ENCODE assay signal across 8 cellular contexts in genomic region chr22:36425977-36426523, GRCh38. TPM values are rescaled to one million over a fixed set of nuclear protein-coding genes. Genes with fewer than 3 reads are reported as not detected.
DNase-seq lines count a peak whose midpoint lies in the region; ATAC-seq, FAIRE-seq and TF ChIP-seq lines count a peak whose summit lies in the region.

No MANE protein-coding gene starts in this region.

- TF ChIP-seq RAD21 in A549 (conservative IDR thresholded peaks at IDR 0.05 in 1 of 2, IDR thresholded peaks at IDR 0.05 in 1 of 2): no peak

- H3K4me2 ChIP-seq in A549: peak overlapping the region; percentile 31; the same call in 2 of the 3 replicates

- ATAC-seq in A549: peak; percentile 90 to 93
- peak; percentile 64 for ATAC-seq in activated CD8-positive, alpha-beta T cell treated with anti-CD3 and anti-CD28 coated beads for 36 hours
- ATAC-seq in GM21786 (IDR thresholded peaks at IDR 0.05; ENCODE audit: unreplicated experiment): no peak
- ATAC-seq in GM18520 (IDR thresholded peaks at IDR 0.05; ENCODE audit: unreplicated experiment): no peak

- TF ChIP-seq EP300 in A549 (IDR thresholded peaks at IDR 0.05): no peak

- CTCF ChIA-PET in A549 (lab: Yijun Ruan, JAX): no interaction called here
- CTCF ChIA-PET in activated CD8-positive, alpha-beta T cell treated with anti-CD3 and anti-CD28 coated beads for 36 hours (lab: Charles Lee): interaction anchor here (1.7 kb wide), 1 partner anchor 45 kb away, joined by 4 read pairs; no protein-coding TSS in a partner anchor

- H3K27ac ChIP-seq in A549: peak overlapping the region; percentile 56 to 82

- FAIRE-seq in A549 (lab: Jason Lieb, UNC) (no peak), GM19239 (lab: Jason Lieb, UNC) (peak; percentile 37)

- no peaks in the 10 kb centered on the region for H3K9me3 Mint-ChIP-seq in activated CD8-positive, alpha-beta T cell treated with anti-CD3 and anti-CD28 coated beads for 36 hours

- peaks cover 29% of the 10 kb centered on the region for H3K4me1 Mint-ChIP-seq in activated CD8-positive, alpha-beta T cell treated with anti-CD3 and anti-CD28 coated beads for 36 hours (ENCODE audit: low read depth)

- WGBS in A549 (ENCODE audit: missing lambda C conversion rate): 80% methylated on average over 1 of the region's 2 CpGs

- no peak for TF ChIP-seq CTCF in A549 (IDR thresholded peaks at IDR 0.05)
- no peak for TF ChIP-seq CTCF in activated CD8-positive, alpha-beta T cell treated with anti-CD3 and anti-CD28 coated beads for 36 hours (IDR thresholded peaks at IDR 0.05)

- H3K36me3 Mint-ChIP-seq in activated CD8-positive, alpha-beta T cell treated with anti-CD3 and anti-CD28 coated beads for 36 hours (ENCODE audit: low read depth): no peaks in the 10 kb centered on the region

- no peak overlapping the region for H3K4me3 ChIP-seq in A549

- peak in 1 of 2 experiments; percentile 53 for DNase-seq in A549 (ENCODE audit: low read depth in 1 of 2, low spot score in 1 of 2)
- DNase-seq in GM19239 (ENCODE audit: insufficient read length, low spot score): no peak
- DNase-seq in activated CD8-positive, alpha-beta T cell treated with anti-CD3 and anti-CD28 coated beads for 36 hours: no peak
- DNase-seq in left kidney (ENCODE audit: low read depth, low spot score): peak; percentile 94
- no peak for DNase-seq in NCI-H226
- DNase-seq in activated naive CD4-positive, alpha-beta T cell treated with anti-CD3 and anti-CD28 coated beads, Interleukin-2, amount 50 U/mL, for 16 hours: no peak

- TF ChIP-seq POLR2A in A549 (IDR thresholded peaks at IDR 0.05; ENCODE audit: low read length): no peak

- intact Hi-C loops in activated CD8-positive, alpha-beta T cell treated with anti-CD3 and anti-CD28 coated beads for 36 hours (cut with micrococcal nuclease): no loop called here

- no peaks in the 10 kb centered on the region for H3K9me3 ChIP-seq in A549

- H3K27me3 Mint-ChIP-seq in activated CD8-positive, alpha-beta T cell treated with anti-CD3 and anti-CD28 coated beads for 36 hours: no peaks in the 10 kb centered on the region

- POLR2A ChIA-PET in A549 (lab: Yijun Ruan, JAX): interaction anchor here (0.7 kb wide), 1 partner anchor 30 kb away, joined by 3 read pairs; no protein-coding TSS in a partner anchor
- POLR2A ChIA-PET in activated CD8-positive, alpha-beta T cell treated with anti-CD3 and anti-CD28 coated beads for 36 hours (lab: Charles Lee): interaction anchor here (0.6 to 2.5 kb wide), 4 partner anchors 13 to 47 kb away, joined by 3 to 6 read pairs (median 4); no protein-coding TSS in a partner anchor

- peaks cover 19% of the 10 kb centered on the region for H3K4me1 ChIP-seq in A549

- peak overlapping the region; percentile 72 for H3K27ac Mint-ChIP-seq in activated CD8-positive, alpha-beta T cell treated with anti-CD3 and anti-CD28 coated beads for 36 hours

- no peak overlapping the region for H3K4me3 Mint-ChIP-seq in activated CD8-positive, alpha-beta T cell treated with anti-CD3 and anti-CD28 coated beads for 36 hours

TF ChIP-seq in A549, 52 proteins besides CTCF, POLR2A, EP300 and RAD21:
- TF ChIP-seq REST (IDR thresholded peaks at IDR 0.05) (no peak), HDAC2 (IDR thresholded peaks at IDR 0.05) (no peak), ATOH8 (CRISPR knock-in tag; IDR thresholded peaks at IDR 0.05; ENCODE audit: low read depth) (no peak), NPAS2 (CRISPR knock-in tag; IDR thresholded peaks at IDR 0.05; ENCODE audit: borderline replicate concordance) (no peak), ZFP36 (IDR thresholded peaks at IDR 0.05; ENCODE audit: borderline replicate concordance, partially characterized antibody) (no peak), FOXS1 (CRISPR knock-in tag; IDR thresholded peaks at IDR 0.05) (no peak)
TF ChIP-seq in A549: peak in this region for 0.

RNA-seq across cellular contexts. Expression of gene MYH9, which starts 38.3 kb away (rescaled TPM):
- 92.1 and 162 TPM in 2 replicates for polyA plus RNA-seq in A549 (2011; rRNA removed)
- 112 and 118 TPM in 2 replicates for polyA plus RNA-seq in A549 (2012; cell fraction: cytosol; rRNA removed)
- 202 and 239 TPM in 2 replicates for polyA plus RNA-seq in A549 (2012; cell fraction: nucleus; rRNA removed)
- 158 to 215 TPM (median 167 TPM) in 3 replicates for polyA plus RNA-seq in A549 (2017; fragmentation: RNase III; extraction: RNeasy Plus Mini Kit Qiagen cat#74134 plus additional on column Dnase treatment)
- polyA minus RNA-seq in A549 (2011; rRNA and poly(A)+ RNA removed): 460 and 534 TPM in 2 replicates
- total RNA-seq in activated CD8-positive, alpha-beta T cell treated with anti-CD3 and anti-CD28 coated beads for 36 hours: 100 to 1,000 TPM; 624 to 679 TPM

RNA-seq across cellular contexts. Expression of gene TXN2, which starts 55.4 kb away (rescaled TPM):
- polyA plus RNA-seq in A549 (2011; rRNA removed): 84.5 and 89.6 TPM in 2 replicates
- 114 and 144 TPM in 2 replicates for polyA plus RNA-seq in A549 (2012; cell fraction: cytosol; rRNA removed)
- polyA plus RNA-seq in A549 (2012; cell fraction: nucleus; rRNA removed): 75.7 and 84.1 TPM in 2 replicates
- polyA plus RNA-seq in A549 (2017; fragmentation: RNase III; extraction: RNeasy Plus Mini Kit Qiagen cat#74134 plus additional on column Dnase treatment): 82.2 to 90.5 TPM (median 83.6 TPM) in 3 replicates
- polyA minus RNA-seq in A549 (2011; rRNA and poly(A)+ RNA removed): 53.2 and 56.1 TPM in 2 replicates
- 100 to 1,000 TPM in 1 of 2 experiments, 10 to 100 TPM in 1; 96.5 to 101 TPM for total RNA-seq in activated CD8-positive, alpha-beta T cell treated with anti-CD3 and anti-CD28 coated beads for 36 hours

Comparison
In these comparisons a context has a peak if more than half of its experiments do, and no peak if none do; other contexts are left out.
1. ATAC-seq: peak in A549 (2 of 2) and activated CD8-positive, alpha-beta T cell treated with anti-CD3 and anti-CD28 coated beads for 36 hours (single experiment); none in GM21786 (single experiment) and GM18520 (single experiment).